In genomic region chr7:121510302-121510701, GRCh38 we compare ENCODE assay signal across 14 cellular contexts.
DNase-seq lines count a peak whose midpoint lies in the region; ATAC-seq and TF ChIP-seq lines count a peak whose summit lies in the region.
"Had no signal": no experiment of that assay in that cellular context is flagged by ENCODE, and none has a peak within 500 bp of the region (broad histone marks: within the 10 kb centered on the region; RNA-seq: fewer than 3 reads in every experiment).

No MANE protein-coding gene starts in this region.

- no peak overlapping the region for H3K4me2 ChIP-seq in MM.1S (ENCODE audit: low read depth, low read length)

- no peak overlapping the region for H3K9ac ChIP-seq in MM.1S (ENCODE audit: low read length)

- H3K9me2 ChIP-seq in MM.1S (replicated peaks; ENCODE audit: insufficient read depth, low read length): no peaks in the 10 kb centered on the region

- H3F3A ChIP-seq in MM.1S (ENCODE audit: insufficient read depth, low read length): no peaks in the 10 kb centered on the region

- H3K27me3 ChIP-seq in MM.1S (replicated peaks; ENCODE audit: insufficient read depth, low read length): no peaks in the 10 kb centered on the region

- H3K4me1 ChIP-seq in MM.1S (ENCODE audit: low read length): no peaks in the 10 kb centered on the region

- H3K9me3 ChIP-seq in MM.1S (replicated peaks; ENCODE audit: insufficient read depth, low read length): no peaks in the 10 kb centered on the region

- no peaks in the 10 kb centered on the region for H3K36me3 ChIP-seq in MM.1S (replicated peaks; ENCODE audit: insufficient read depth, low read length)

- no peak overlapping the region for H3K27ac Mint-ChIP-seq in effector memory CD8-positive, alpha-beta T cell
- H3K27ac Mint-ChIP-seq in type B pancreatic cell: no peak overlapping the region
- H3K27ac Mint-ChIP-seq in osteocyte (ENCODE audit: unreplicated experiment): no peak overlapping the region
- H3K27ac Mint-ChIP-seq: activated CD4-positive, alpha-beta memory T cell treated with anti-CD3 and anti-CD28 coated beads, Interleukin-2, amount 10 ng/mL, durations not matched to agents 7 days and 5 days; T-helper 2 cell treated with Interferon-gamma antibody and Interleukin-4, amounts not matched to agents 5 μg/mL and 100 μg/mL, for 36 hours had no signal

- DNase-seq in stimulated activated CD4-positive, alpha-beta T cell treated with anti-CD3 and anti-CD28 coated beads, Interleukin-15, amount 100 ng/mL, for 24 hours: peak; percentile 17
- DNase-seq in stimulated activated CD4-positive, alpha-beta T cell treated with anti-CD3 and anti-CD28 coated beads, Interleukin-1b, Interleukin-23, amount 100 ng/mL, for 48 hours: no peak
- DNase-seq in MM.1S (no peak), type B pancreatic cell (ENCODE audit: extremely low spot score, unreplicated experiment) (no peak), mesenteric fat pad (ENCODE audit: low spot score) (no peak), NCI-H226 (no peak), osteocyte (ENCODE audit: extremely low spot score, unreplicated experiment) (no peak)
- DNase-seq in effector memory CD8-positive, alpha-beta T cell: no peak
- DNase-seq: activated CD4-positive, alpha-beta memory T cell treated with anti-CD3 and anti-CD28 coated beads, Interleukin-2, amount 10 ng/mL, durations not matched to agents 7 days and 5 days; caudate nucleus; NCI-H1436; NCI-H524 treated with DMSO at 0.1 percent for 48 hours had no signal

- TF ChIP-seq CTCF in MM.1S (IDR thresholded peaks at IDR 0.05; ENCODE audit: low read length) (peak; percentile 27; the same call in 1 of the 2 replicates), type B pancreatic cell (conservative IDR thresholded peaks at IDR 0.05) (peak; percentile 27), osteocyte (IDR thresholded peaks at IDR 0.05) (no peak)

- H3K79me2 ChIP-seq in MM.1S (ENCODE audit: low read length): no peaks in the 10 kb centered on the region

- no peaks in the 10 kb centered on the region for H3K36me3 Mint-ChIP-seq in effector memory CD8-positive, alpha-beta T cell (ENCODE audit: insufficient read depth)
- H3K36me3 Mint-ChIP-seq in type B pancreatic cell (peaks cover 3% of the 10 kb centered on the region), osteocyte (ENCODE audit: unreplicated experiment) (peaks cover 3% of the 10 kb centered on the region)

- ATAC-seq in effector memory CD8-positive, alpha-beta T cell (replicated peaks): peak; percentile 31

- peaks cover 0 to 2% of the 10 kb centered on the region in 2 donors for H3K4me1 Mint-ChIP-seq in effector memory CD8-positive, alpha-beta T cell (ENCODE audit: low read depth in 2 of 2)
- no peaks in the 10 kb centered on the region for H3K4me1 Mint-ChIP-seq in type B pancreatic cell (ENCODE audit: unreplicated experiment)
- peaks cover 12% of the 10 kb centered on the region for H3K4me1 Mint-ChIP-seq in osteocyte (ENCODE audit: unreplicated experiment)
- H3K4me1 Mint-ChIP-seq: activated CD4-positive, alpha-beta memory T cell treated with anti-CD3 and anti-CD28 coated beads, Interleukin-2, amount 10 ng/mL, durations not matched to agents 7 days and 5 days had no signal

- peaks cover 8 to 14% of the 10 kb centered on the region in 2 donors for H3K9me3 Mint-ChIP-seq in effector memory CD8-positive, alpha-beta T cell
- H3K9me3 Mint-ChIP-seq in type B pancreatic cell (peaks cover 38% of the 10 kb centered on the region), osteocyte (ENCODE audit: unreplicated experiment) (peaks cover 26% of the 10 kb centered on the region)

- no peaks in the 10 kb centered on the region for H4K20me1 ChIP-seq in MM.1S (ENCODE audit: insufficient read depth, low read length)

- H2AFZ ChIP-seq in MM.1S (ENCODE audit: low read length): no peak overlapping the region

- H3K4me3 ChIP-seq in MM.1S (ENCODE audit: low read length): no peak overlapping the region

- no peak overlapping the region for H3K4me3 Mint-ChIP-seq in effector memory CD8-positive, alpha-beta T cell
- H3K4me3 Mint-ChIP-seq in type B pancreatic cell: no peak overlapping the region
- no peak overlapping the region for H3K4me3 Mint-ChIP-seq in osteocyte (ENCODE audit: unreplicated experiment)
- H3K4me3 Mint-ChIP-seq: activated CD4-positive, alpha-beta memory T cell treated with anti-CD3 and anti-CD28 coated beads, Interleukin-2, amount 10 ng/mL, durations not matched to agents 7 days and 5 days; T-helper 2 cell treated with Interferon-gamma antibody and Interleukin-4, amounts not matched to agents 5 μg/mL and 100 μg/mL, for 36 hours had no signal

- peaks cover 0 to 8% of the 10 kb centered on the region in 2 donors for H3K27me3 Mint-ChIP-seq in effector memory CD8-positive, alpha-beta T cell
- H3K27me3 Mint-ChIP-seq in type B pancreatic cell (no peaks in the 10 kb centered on the region), osteocyte (ENCODE audit: unreplicated experiment) (no peaks in the 10 kb centered on the region)

- H3K27ac ChIP-seq in MM.1S (ENCODE audit: low read length): no peak overlapping the region
- H3K27ac ChIP-seq: RWPE1 had no signal
